13 cellular contexts compared by ENCODE assay signal in the genomic region with DNA sequence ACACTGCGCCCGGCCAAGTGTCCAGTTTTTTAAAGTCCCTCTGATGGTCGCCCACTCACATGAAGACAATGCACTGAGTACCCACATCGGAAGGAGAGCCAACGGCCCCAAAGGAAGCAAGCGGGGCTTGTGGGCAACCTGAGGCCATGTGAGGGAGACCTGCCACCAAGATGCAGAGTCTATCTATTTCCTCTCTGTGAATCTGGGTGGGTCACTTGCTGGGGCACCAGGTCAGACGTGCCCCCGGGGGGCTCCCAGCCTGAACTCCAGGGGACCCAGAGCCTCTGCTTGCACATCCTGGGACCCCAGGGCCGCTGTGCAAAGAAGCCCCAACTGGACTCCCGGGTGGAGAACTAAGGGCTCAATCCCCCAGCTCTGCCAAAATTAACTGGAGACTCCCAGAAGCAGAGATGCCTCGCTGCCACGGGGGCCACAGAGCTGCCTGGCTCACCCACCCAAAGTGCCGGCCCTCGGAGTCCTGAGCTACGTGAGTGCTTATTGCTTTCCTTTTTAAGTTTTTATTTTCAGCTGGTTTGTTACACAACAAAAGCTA.
DNase-seq lines count a peak whose midpoint lies in the region; ATAC-seq lines count a peak whose summit lies in the region.
"Had no signal": no experiment of that assay in that cellular context is flagged by ENCODE, and none has a peak within 500 bp of the region (broad histone marks: within the 10 kb centered on the region; RNA-seq: fewer than 3 reads in every experiment).

No MANE protein-coding gene starts in this region.

- peaks cover 6% of the 10 kb centered on the region for H3K36me3 Mint-ChIP-seq in stimulated activated effector memory CD8-positive, alpha-beta T cell treated with anti-CD3 and anti-CD28 coated beads, Interleukin-12 subunit alpha, Interleukin-12 subunit beta, amount 100 ng/mL, for 72 hours
- H3K36me3 Mint-ChIP-seq: CD8-positive, alpha-beta T cell had no signal

- ATAC-seq in stimulated activated effector memory CD8-positive, alpha-beta T cell treated with anti-CD3 and anti-CD28 coated beads, Interleukin-12 subunit alpha, Interleukin-12 subunit beta, amount 100 ng/mL, for 72 hours: no peak
- ATAC-seq: CD8-positive, alpha-beta T cell; GM23338 had no signal

- H3K4me1 Mint-ChIP-seq in stimulated activated effector memory CD8-positive, alpha-beta T cell treated with anti-CD3 and anti-CD28 coated beads, Interleukin-12 subunit alpha, Interleukin-12 subunit beta, amount 100 ng/mL, for 72 hours: peaks cover 14% of the 10 kb centered on the region

- H3K27ac Mint-ChIP-seq in stimulated activated effector memory CD8-positive, alpha-beta T cell treated with anti-CD3 and anti-CD28 coated beads, Interleukin-12 subunit alpha, Interleukin-12 subunit beta, amount 100 ng/mL, for 72 hours: peak overlapping the region; percentile 21
- H3K27ac Mint-ChIP-seq: CD8-positive, alpha-beta T cell; GM23338 had no signal

- peak; percentile 51 for DNase-seq in activated effector memory CD4-positive, alpha-beta T cell treated with anti-CD3 and anti-CD28 coated beads, Interleukin-2, amount 50 U/mL, for 16 hours
- no peak for DNase-seq in activated effector memory CD4-positive, alpha-beta T cell treated with Interleukin-2 at 50 U/mL for 16 hours
- DNase-seq in islet precursor cell (peak; percentile 25), iPS-NIHi11 (ENCODE audit: low spot score) (no peak), C1 segment of cervical spinal cord (lab: John Stamatoyannopoulos, UW) (no peak)
- peak in 1 of 2 donors; percentile 40 for DNase-seq in stimulated activated effector memory CD8-positive, alpha-beta T cell treated with anti-CD3 and anti-CD28 coated beads, Interleukin-12 subunit alpha, Interleukin-12 subunit beta, amount 100 ng/mL, for 72 hours (ENCODE audit: low spot score in 2 of 2)
- no peak for DNase-seq in effector CD8-positive, alpha-beta T cell (lab: John Stamatoyannopoulos, UW)
- DNase-seq: 8988T; Calu3; CD8-positive, alpha-beta T cell; DMS79 treated with DMSO at 0.1 percent for 48 hours; GF-D8 had no signal

- no peaks in the 10 kb centered on the region for H3K9me3 Mint-ChIP-seq in stimulated activated effector memory CD8-positive, alpha-beta T cell treated with anti-CD3 and anti-CD28 coated beads, Interleukin-12 subunit alpha, Interleukin-12 subunit beta, amount 100 ng/mL, for 72 hours
- H3K9me3 Mint-ChIP-seq: CD8-positive, alpha-beta T cell; GM23338 had no signal

- no peak overlapping the region for H3K4me3 Mint-ChIP-seq in stimulated activated effector memory CD8-positive, alpha-beta T cell treated with anti-CD3 and anti-CD28 coated beads, Interleukin-12 subunit alpha, Interleukin-12 subunit beta, amount 100 ng/mL, for 72 hours
- H3K4me3 Mint-ChIP-seq: CD8-positive, alpha-beta T cell; GM23338 had no signal

Comparison
In these comparisons a context has a peak if more than half of its experiments do, and no peak if none do; other contexts are left out.
1. DNase-seq: peak in activated effector memory CD4-positive, alpha-beta T cell treated with anti-CD3 and anti-CD28 coated beads, Interleukin-2, amount 50 U/mL, for 16 hours (single experiment) and islet precursor cell (single experiment); none in activated effector memory CD4-positive, alpha-beta T cell treated with Interleukin-2 at 50 U/mL for 16 hours (single experiment), effector CD8-positive, alpha-beta T cell (single experiment), iPS-NIHi11 (single experiment) and C1 segment of cervical spinal cord (0 of 14).